In the genomic region with DNA sequence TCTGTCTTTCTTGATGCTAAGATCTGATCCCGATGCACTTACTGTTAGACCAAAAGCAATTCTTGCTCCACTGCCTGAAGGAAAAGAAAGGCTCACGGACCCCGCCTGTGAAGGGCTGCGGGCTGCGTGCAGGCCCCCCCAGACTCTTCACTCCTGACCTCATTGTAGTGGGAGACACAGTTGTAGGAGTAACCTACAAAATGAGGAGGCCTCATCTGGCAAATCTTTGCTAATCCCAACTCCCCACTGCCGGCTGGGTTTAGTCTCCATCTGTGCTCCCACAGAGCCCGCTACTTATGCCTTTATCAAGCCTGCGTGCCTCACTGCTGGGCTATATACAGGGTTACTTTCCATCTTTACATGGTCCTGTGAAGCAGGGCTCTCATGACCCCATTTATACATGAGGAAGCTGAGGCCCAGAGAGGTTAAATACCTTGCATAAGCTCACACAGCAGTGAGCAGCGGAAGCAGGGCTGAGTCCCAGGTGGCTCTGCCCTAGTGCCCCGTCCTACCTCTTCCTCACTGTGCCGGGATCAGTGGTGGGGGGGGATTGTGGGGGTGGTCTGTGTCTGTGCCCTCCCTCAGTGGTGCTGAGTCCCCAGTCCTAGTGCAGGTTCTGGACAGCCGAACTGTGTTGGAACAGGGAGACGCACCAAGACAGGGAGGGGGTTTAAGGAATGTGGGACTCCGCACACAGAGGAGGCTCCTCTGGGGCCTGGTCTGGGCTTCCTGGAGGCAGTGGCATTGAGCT, we compare ENCODE assay signal across 19 cellular contexts.
"Had no signal": no experiment of that assay in that cellular context is flagged by ENCODE, and none has a peak within 500 bp of the region (broad histone marks: within the 10 kb centered on the region; RNA-seq: fewer than 3 reads in every experiment).

No MANE protein-coding gene starts in this region.

- H3K27me3 Mint-ChIP-seq: activated CD4-positive, alpha-beta T cell treated with anti-CD3 and anti-CD28 coated beads for 36 hours; activated naive CD8-positive, alpha-beta T cell treated with anti-CD3 and anti-CD28 coated beads, Interleukin-2, amount 50 U/mL, for 24 hours; stimulated activated naive CD8-positive, alpha-beta T cell treated with anti-CD3 and anti-CD28 coated beads, Interleukin-15, amount 100 ng/mL, for 72 hours had no signal

- H3K27me3 ChIP-seq: ascending aorta, pancreas, testis had no signal

- H3K4me3 ChIP-seq: ascending aorta, gastroesophageal sphincter, pancreas, skin epidermis, testis had no signal

- H3K27ac ChIP-seq: ascending aorta, pancreas, skin epidermis, testis had no signal

- H3K36me3 ChIP-seq: ascending aorta, gastroesophageal sphincter, pancreas had no signal

- DNase-seq: activated CD4-positive, alpha-beta T cell treated with anti-CD3 and anti-CD28 coated beads for 36 hours; activated CD8-positive, alpha-beta memory T cell treated with anti-CD3 and anti-CD28 coated beads, Interleukin-2, amount 50 U/mL, for 4 hours; activated CD8-positive, alpha-beta T cell treated with anti-CD3 and anti-CD28 coated beads for 36 hours; activated naive CD4-positive, alpha-beta T cell; activated naive CD8-positive, alpha-beta T cell treated with anti-CD3 and anti-CD28 coated beads, Interleukin-2, amount 50 U/mL, for 24 hours; effector memory CD8-positive, alpha-beta T cell; mesendoderm; nephron progenitor cell; stimulated activated CD4-positive, alpha-beta T cell treated with anti-CD3 and anti-CD28 coated beads, Interleukin-4, amount 100 ng/mL, for 4 hours; stimulated activated naive CD8-positive, alpha-beta T cell treated with anti-CD3 and anti-CD28 coated beads, Interleukin-15, amount 100 ng/mL, for 72 hours; T-helper 9 cell; testis had no signal

- H3K4me1 Mint-ChIP-seq: activated CD4-positive, alpha-beta T cell treated with anti-CD3 and anti-CD28 coated beads for 36 hours; activated naive CD8-positive, alpha-beta T cell treated with anti-CD3 and anti-CD28 coated beads, Interleukin-2, amount 50 U/mL, for 24 hours; central memory CD8-positive, alpha-beta T cell; stimulated activated naive CD8-positive, alpha-beta T cell treated with anti-CD3 and anti-CD28 coated beads, Interleukin-15, amount 100 ng/mL, for 72 hours had no signal

- FAIRE-seq: pancreas, urothelium cell line had no signal

- H3K27ac Mint-ChIP-seq: activated CD4-positive, alpha-beta T cell treated with anti-CD3 and anti-CD28 coated beads for 36 hours; activated CD8-positive, alpha-beta T cell treated with anti-CD3 and anti-CD28 coated beads for 36 hours; activated naive CD8-positive, alpha-beta T cell treated with anti-CD3 and anti-CD28 coated beads, Interleukin-2, amount 50 U/mL, for 24 hours; activated T-helper 1 cell treated with anti-CD3 and anti-CD28 coated beads, Interleukin-12 subunit alpha, Interleukin-12 subunit beta, Interleukin-2, Interleukin-4 antibody, amounts not matched to agents 30 ng/mL and 10 ng/mL and 1 ng/mL, durations not matched to agents 14 hours and 24 hours and 36 hours; effector memory CD8-positive, alpha-beta T cell; stimulated activated naive CD8-positive, alpha-beta T cell treated with anti-CD3 and anti-CD28 coated beads, Interleukin-15, amount 100 ng/mL, for 72 hours had no signal

- H3K9me3 ChIP-seq: ascending aorta, gastroesophageal sphincter, pancreas, testis had no signal

- H3K9me3 Mint-ChIP-seq: activated CD8-positive, alpha-beta T cell treated with anti-CD3 and anti-CD28 coated beads for 36 hours; activated naive CD8-positive, alpha-beta T cell treated with anti-CD3 and anti-CD28 coated beads, Interleukin-2, amount 50 U/mL, for 24 hours; activated T-helper 1 cell treated with anti-CD3 and anti-CD28 coated beads, Interleukin-12 subunit alpha, Interleukin-12 subunit beta, Interleukin-2, Interleukin-4 antibody, amounts not matched to agents 30 ng/mL and 10 ng/mL and 1 ng/mL, durations not matched to agents 14 hours and 24 hours and 36 hours; central memory CD8-positive, alpha-beta T cell; effector memory CD8-positive, alpha-beta T cell; nephron progenitor cell; stimulated activated naive CD8-positive, alpha-beta T cell treated with anti-CD3 and anti-CD28 coated beads, Interleukin-15, amount 100 ng/mL, for 72 hours had no signal

- H3K4me3 Mint-ChIP-seq: activated CD4-positive, alpha-beta T cell treated with anti-CD3 and anti-CD28 coated beads for 36 hours; activated CD8-positive, alpha-beta T cell treated with anti-CD3 and anti-CD28 coated beads for 36 hours; activated naive CD8-positive, alpha-beta T cell treated with anti-CD3 and anti-CD28 coated beads, Interleukin-2, amount 50 U/mL, for 24 hours; activated T-helper 1 cell treated with anti-CD3 and anti-CD28 coated beads, Interleukin-12 subunit alpha, Interleukin-12 subunit beta, Interleukin-2, Interleukin-4 antibody, amounts not matched to agents 30 ng/mL and 10 ng/mL and 1 ng/mL, durations not matched to agents 14 hours and 24 hours and 36 hours; central memory CD8-positive, alpha-beta T cell; effector memory CD8-positive, alpha-beta T cell; nephron progenitor cell; stimulated activated naive CD8-positive, alpha-beta T cell treated with anti-CD3 and anti-CD28 coated beads, Interleukin-15, amount 100 ng/mL, for 72 hours had no signal

- H3K4me1 ChIP-seq: ascending aorta, gastroesophageal sphincter, pancreas, testis had no signal
